7 cellular contexts compared by ENCODE assay signal in genomic region chr1:43975249-43975961, GRCh38. TPM values are rescaled to one million over a fixed set of nuclear protein-coding genes. Genes with fewer than 3 reads are reported as not detected.
A peak's percentile ranks its signal among the peaks of the same experiment; 100 is the strongest.
DNase-seq lines count a peak whose midpoint lies in the region; ATAC-seq, FAIRE-seq and TF ChIP-seq lines count a peak whose summit lies in the region.

No MANE protein-coding gene starts in this region.

- FAIRE-seq in endothelial cell of umbilical vein (lab: Jason Lieb, UNC) = peak; percentile 75

- H3K79me2 ChIP-seq in endothelial cell of umbilical vein (ENCODE audit: control insufficient read depth, insufficient read depth, low read length) = peaks cover 37% of the 10 kb centered on the region

- intact Hi-C loops in endothelial cell of umbilical vein (cut with micrococcal nuclease) = no loop called here
- intact Hi-C loops in mucosa of descending colon (cut with DNase I, micrococcal nuclease) = no loop called here

- TF ChIP-seq POLR2A in endothelial cell of umbilical vein (IDR thresholded peaks at IDR 0.05; ENCODE audit: low read depth, low read length) (no peak), upper lobe of left lung (IDR thresholded peaks at IDR 0.05) (no peak)

- no peaks in the 10 kb centered on the region for H3K9me1 ChIP-seq in endothelial cell of umbilical vein (replicated peaks; ENCODE audit: control insufficient read depth, extremely low read depth, insufficient read depth, low read length)

- TF ChIP-seq CTCF in GM10266 (IDR thresholded peaks at IDR 0.05; ENCODE audit: control insufficient read depth, insufficient read depth, low read depth, missing control alignments) (no peak), WERI-Rb-1 (IDR thresholded peaks at IDR 0.05; ENCODE audit: low read depth, low read length) (no peak), endothelial cell of umbilical vein (IDR thresholded peaks at IDR 0.05; ENCODE audit: extremely low read depth in 1 of 2, insufficient read depth in 1 of 2, low read depth in 1 of 2, low read length in 2 of 2) (no peak), mucosa of descending colon (IDR thresholded peaks at IDR 0.05) (no peak), upper lobe of left lung (IDR thresholded peaks at IDR 0.05) (peak in 1 of 6 experiments; percentile 4)

- H3K4me3 ChIP-seq in WERI-Rb-1 (ENCODE audit: low read depth, low read length) (peak overlapping the region; percentile 74), endothelial cell of umbilical vein (replicated peaks in 1 of 3; ENCODE audit: insufficient read depth in 1 of 3, low read depth in 1 of 3, low read length in 3 of 3) (peak overlapping the region; percentile 69 to 73 (median 71)), mucosa of descending colon (peak overlapping the region; percentile 93), upper lobe of left lung (peak overlapping the region; percentile 67 to 99 (median 88))

- H3K4me1 ChIP-seq in endothelial cell of umbilical vein (ENCODE audit: control insufficient read depth, extremely low read depth, insufficient read depth, low read length) = peaks cover 33% of the 10 kb centered on the region
- peaks cover 52% of the 10 kb centered on the region for H3K4me1 ChIP-seq in mucosa of descending colon (ENCODE audit: low read depth)
- H3K4me1 ChIP-seq in upper lobe of left lung = peaks cover 45 to 66% (median 53%) of the 10 kb centered on the region in 4 donors

- H3K27ac ChIP-seq in WERI-Rb-1 = peak overlapping the region; percentile 85
- H3K27ac ChIP-seq in endothelial cell of umbilical vein (ENCODE audit: insufficient read depth, low read depth, low read length) = peak overlapping the region; percentile 48
- H3K27ac ChIP-seq in upper lobe of left lung = peak overlapping the region; percentile 93 to 99 (median 94)

- no peak for TF ChIP-seq EP300 in upper lobe of left lung (IDR thresholded peaks at IDR 0.05)

- peak overlapping the region; percentile 83 for H2AFZ ChIP-seq in endothelial cell of umbilical vein (ENCODE audit: low read depth, low read length)

- peak; percentile 46 for ATAC-seq in mucosa of descending colon
- peak; percentile 34 to 66 for ATAC-seq in upper lobe of left lung (ENCODE audit: low FRiP score in 2 of 2)

- peaks cover 50% of the 10 kb centered on the region for H3K36me3 ChIP-seq in WERI-Rb-1
- peaks cover 0 to 15% of the 10 kb centered on the region in 2 experiments for H3K36me3 ChIP-seq in endothelial cell of umbilical vein (ENCODE audit: control insufficient read depth in 2 of 2, extremely low read depth in 1 of 2, insufficient read depth in 2 of 2, low read length in 2 of 2)
- H3K36me3 ChIP-seq in mucosa of descending colon (ENCODE audit: low read depth) = no peaks in the 10 kb centered on the region
- peaks cover 4 to 36% (median 22%) of the 10 kb centered on the region in 4 donors for H3K36me3 ChIP-seq in upper lobe of left lung

- BruUV-seq in endothelial cell of umbilical vein (replicated peaks; lab: Mats Ljungman, UMichigan) = no TSS peak

- H4K20me1 ChIP-seq in endothelial cell of umbilical vein (replicated peaks; ENCODE audit: control insufficient read depth, extremely low read depth, insufficient read depth, low read length) = no peaks in the 10 kb centered on the region

- no peaks in the 10 kb centered on the region for H3K9me3 ChIP-seq in WERI-Rb-1 (ENCODE audit: severe bottlenecking)
- H3K9me3 ChIP-seq in endothelial cell of umbilical vein (replicated peaks; ENCODE audit: control insufficient read depth, insufficient read depth, low read length) = no peaks in the 10 kb centered on the region
- H3K9me3 ChIP-seq in mucosa of descending colon = no peaks in the 10 kb centered on the region
- H3K9me3 ChIP-seq in upper lobe of left lung = no peaks in the 10 kb centered on the region

- WGBS in upper lobe of left lung, 2 donors = 2 to 8% methylated on average over 18 to 34 of the region's 34 CpGs

- CTCF ChIA-PET in endothelial cell of umbilical vein (lab: Charles Lee) = interaction anchor here (0.6 to 1.9 kb wide), 13 partner anchors 13 to 212 kb away, joined by 3 to 11 read pairs (median 3); no protein-coding TSS in a partner anchor

- peak overlapping the region; percentile 80 for H3K9ac ChIP-seq in endothelial cell of umbilical vein (replicated peaks; ENCODE audit: extremely low read depth, insufficient read depth, low read length)

- H3K4me2 ChIP-seq in endothelial cell of umbilical vein (ENCODE audit: insufficient read depth, low read length) = peak overlapping the region; percentile 62

- DNase-seq in GM10266 (ENCODE audit: extremely low spot score) (peak; percentile 58), HK-2 (ENCODE audit: unreplicated experiment) (peak; percentile 39), WERI-Rb-1 (no peak), endothelial cell of umbilical vein (ENCODE audit: low read depth, low spot score) (peak; percentile 35), mucosa of descending colon (peak; percentile 78 to 86 (median 80)), upper lobe of left lung (peak in 1 of 2 donors; percentile 83), NCI-H1417 treated with DMSO at 0.1 percent for 48 hours (lab: John Stamatoyannopoulos, UW) (no peak)

- POLR2A ChIA-PET in endothelial cell of umbilical vein (lab: Charles Lee) = no interaction called here

- H3K27me3 ChIP-seq in WERI-Rb-1 (ENCODE audit: insufficient read depth, low read depth, severe bottlenecking) (no peaks in the 10 kb centered on the region), endothelial cell of umbilical vein (ENCODE audit: control insufficient read depth in 2 of 2, insufficient read depth in 2 of 2, low read length in 2 of 2) (no peaks in the 10 kb centered on the region), upper lobe of left lung (no peaks in the 10 kb centered on the region)

- dilution Hi-C loops in endothelial cell of umbilical vein (cut with MboI; ENCODE audit: extremely low pct_ligation_motif_present, low sequenced_read_pairs) = no loop called here

RNA-seq across cellular contexts. Expression of gene ATP6V0B, which starts 0.6 kb away (rescaled TPM):
- total RNA-seq in endothelial cell of umbilical vein = 105 and 110 TPM in 2 replicates
- 325 and 372 TPM in 2 replicates for polyA plus RNA-seq in endothelial cell of umbilical vein
- polyA plus RNA-seq in endothelial cell of umbilical vein (2011; cell fraction: cytosol; rRNA removed) = 176 and 182 TPM in 2 replicates
- polyA plus RNA-seq in endothelial cell of umbilical vein (2011; cell fraction: nucleus; rRNA removed) = 135 and 137 TPM in 2 replicates
- 71.5 and 78.9 TPM in 2 replicates for polyA plus RNA-seq in endothelial cell of umbilical vein (2012)
- 110 and 148 TPM in 2 replicates for polyA minus RNA-seq in endothelial cell of umbilical vein
- polyA minus RNA-seq in endothelial cell of umbilical vein (2011; cell fraction: cytosol; rRNA and poly(A)+ RNA removed) = 104 TPM
- polyA minus RNA-seq in endothelial cell of umbilical vein (2011; cell fraction: nucleus; rRNA and poly(A)+ RNA removed) = 28.4 and 32.8 TPM in 2 replicates
- 100 to 1,000 TPM; 116 to 184 (median 158) TPM for total RNA-seq in mucosa of descending colon
- total RNA-seq in upper lobe of left lung = 100 to 1,000 TPM in 5 of 6 donors, 10 to 100 TPM in 1; 98.0 to 225 (median 161) TPM

RNA-seq across cellular contexts. Expression of gene B4GALT2, which starts 3.6 kb away (rescaled TPM):
- total RNA-seq in endothelial cell of umbilical vein (77.7 and 80.0 TPM in 2 replicates), mucosa of descending colon (10 to 100 TPM; 20.0 to 33.6 (median 28.1) TPM), upper lobe of left lung (10 to 100 TPM; 11.5 to 33.0 (median 18.1) TPM)
- 103 and 145 TPM in 2 replicates for polyA plus RNA-seq in endothelial cell of umbilical vein
- 50.3 and 64.8 TPM in 2 replicates for polyA plus RNA-seq in endothelial cell of umbilical vein (2011; cell fraction: cytosol; rRNA removed)
- 26.6 and 28.8 TPM in 2 replicates for polyA plus RNA-seq in endothelial cell of umbilical vein (2011; cell fraction: nucleus; rRNA removed)
- 56.9 and 64.4 TPM in 2 replicates for polyA plus RNA-seq in endothelial cell of umbilical vein (2012)
- 55.0 and 72.4 TPM in 2 replicates for polyA minus RNA-seq in endothelial cell of umbilical vein
- polyA minus RNA-seq in endothelial cell of umbilical vein (2011; cell fraction: cytosol; rRNA and poly(A)+ RNA removed) = 29.3 TPM
- 14.2 and 20.9 TPM in 2 replicates for polyA minus RNA-seq in endothelial cell of umbilical vein (2011; cell fraction: nucleus; rRNA and poly(A)+ RNA removed)

RNA-seq across cellular contexts. Expression of gene DPH2, which starts 5.6 kb away (rescaled TPM):
- total RNA-seq in endothelial cell of umbilical vein = 26.6 and 28.1 TPM in 2 replicates
- 59.1 and 59.6 TPM in 2 replicates for polyA plus RNA-seq in endothelial cell of umbilical vein
- polyA plus RNA-seq in endothelial cell of umbilical vein (2011; cell fraction: cytosol; rRNA removed) = 34.0 and 36.6 TPM in 2 replicates
- polyA plus RNA-seq in endothelial cell of umbilical vein (2011; cell fraction: nucleus; rRNA removed) = 110 and 115 TPM in 2 replicates
- 19.2 and 24.4 TPM in 2 replicates for polyA plus RNA-seq in endothelial cell of umbilical vein (2012)
- 36.3 and 47.4 TPM in 2 replicates for polyA minus RNA-seq in endothelial cell of umbilical vein
- polyA minus RNA-seq in endothelial cell of umbilical vein (2011; cell fraction: cytosol; rRNA and poly(A)+ RNA removed) = 31.5 TPM
- polyA minus RNA-seq in endothelial cell of umbilical vein (2011; cell fraction: nucleus; rRNA and poly(A)+ RNA removed) = 28.1 and 35.4 TPM in 2 replicates
- 10 to 100 TPM; 16.5 to 23.3 (median 17.9) TPM for total RNA-seq in mucosa of descending colon
- 10 to 100 TPM; 12.9 to 30.4 (median 16.6) TPM for total RNA-seq in upper lobe of left lung

RNA-seq across cellular contexts. Expression of gene CCDC24, which starts 16.0 kb away (rescaled TPM):
- total RNA-seq in endothelial cell of umbilical vein = 2.2 and 2.8 TPM in 2 replicates
- 3.1 and 3.4 TPM in 2 replicates for polyA plus RNA-seq in endothelial cell of umbilical vein
- 1.3 and 2.4 TPM in 2 replicates for polyA plus RNA-seq in endothelial cell of umbilical vein (2011; cell fraction: cytosol; rRNA removed)
- 4.5 and 6.8 TPM in 2 replicates for polyA plus RNA-seq in endothelial cell of umbilical vein (2011; cell fraction: nucleus; rRNA removed)
- polyA plus RNA-seq in endothelial cell of umbilical vein (2012) = 2.6 and 2.8 TPM in 2 replicates
- 0.45 and 0.46 TPM in 2 replicates for polyA minus RNA-seq in endothelial cell of umbilical vein
- not detected for polyA minus RNA-seq in endothelial cell of umbilical vein (2011; cell fraction: cytosol; rRNA and poly(A)+ RNA removed)
- 0.63 and 1.7 TPM in 2 replicates for polyA minus RNA-seq in endothelial cell of umbilical vein (2011; cell fraction: nucleus; rRNA and poly(A)+ RNA removed)
- total RNA-seq in mucosa of descending colon = 10 to 100 TPM; 13.4 to 19.6 (median 16.9) TPM
- 10 to 100 TPM in 3 of 6 donors, 1 to 10 TPM in 3; 7.3 to 14.5 (median 10.0) TPM for total RNA-seq in upper lobe of left lung

RNA-seq across cellular contexts. Expression of gene IPO13, which starts 28.7 kb away (rescaled TPM):
- total RNA-seq in endothelial cell of umbilical vein = 25.8 and 29.3 TPM in 2 replicates
- 28.9 and 32.3 TPM in 2 replicates for polyA plus RNA-seq in endothelial cell of umbilical vein
- polyA plus RNA-seq in endothelial cell of umbilical vein (2011; cell fraction: cytosol; rRNA removed) = 17.2 and 17.7 TPM in 2 replicates
- polyA plus RNA-seq in endothelial cell of umbilical vein (2011; cell fraction: nucleus; rRNA removed) = 46.6 and 56.9 TPM in 2 replicates
- polyA plus RNA-seq in endothelial cell of umbilical vein (2012) = 20.9 and 23.8 TPM in 2 replicates
- 36.1 and 41.8 TPM in 2 replicates for polyA minus RNA-seq in endothelial cell of umbilical vein
- polyA minus RNA-seq in endothelial cell of umbilical vein (2011; cell fraction: cytosol; rRNA and poly(A)+ RNA removed) = 9.4 TPM
- 12.2 and 18.2 TPM in 2 replicates for polyA minus RNA-seq in endothelial cell of umbilical vein (2011; cell fraction: nucleus; rRNA and poly(A)+ RNA removed)
- total RNA-seq in mucosa of descending colon = 10 to 100 TPM; 21.5 to 32.6 (median 22.3) TPM
- 10 to 100 TPM; 16.9 to 46.1 (median 24.1) TPM for total RNA-seq in upper lobe of left lung

Comparison
In these comparisons a context has a peak if more than half of its experiments do, and no peak if none do; other contexts are left out.
1. DNase-seq: peak in GM10266 (single experiment), HK-2 (single experiment), endothelial cell of umbilical vein (single experiment) and mucosa of descending colon (3 of 3); none in WERI-Rb-1 (single experiment) and NCI-H1417 treated with DMSO at 0.1 percent for 48 hours (single experiment).
2. Peak in every context shown above with its lines, with median percentiles within 50 percentile points of each other: H3K27ac ChIP-seq and H3K4me3 ChIP-seq.